16 cellular contexts compared by ENCODE assay signal in genomic region chr10:22218448-22218847, GRCh38. TPM values are rescaled to one million over a fixed set of nuclear protein-coding genes. Genes with fewer than 3 reads are reported as not detected.
DNase-seq lines count a peak whose midpoint lies in the region; ATAC-seq and TF ChIP-seq lines count a peak whose summit lies in the region.
"Had no signal": no experiment of that assay in that cellular context is flagged by ENCODE, and none has a peak within 500 bp of the region (broad histone marks: within the 10 kb centered on the region; RNA-seq: fewer than 3 reads in every experiment).

No MANE protein-coding gene starts in this region.

- H3K36me3 Mint-ChIP-seq in WTC11: no peaks in the 10 kb centered on the region
- no peaks in the 10 kb centered on the region for H3K36me3 Mint-ChIP-seq in T-cell
- no peaks in the 10 kb centered on the region for H3K36me3 Mint-ChIP-seq in stimulated activated memory B cell treated with anti-CD40 and anti-IgM and Interleukin-4, amounts not matched to agents 10 μg/mL and 1 μg/mL and 100 μg/mL, for 72 hours
- no peaks in the 10 kb centered on the region for H3K36me3 Mint-ChIP-seq in activated T-cell treated with anti-CD3 and anti-CD28 coated beads, Interleukin-2, amount 50 U/mL, for 24 hours (ENCODE audit: low read depth)

- ATAC-seq in WTC11 (peak; percentile 91), T-cell (replicated peaks in 1 of 4) (no peak)
- no peak for ATAC-seq in stimulated activated memory B cell treated with anti-CD40 and anti-IgM and Interleukin-4, amounts not matched to agents 10 μg/mL and 1 μg/mL and 100 μg/mL, for 72 hours
- ATAC-seq: activated CD8-positive, alpha-beta T cell treated with anti-CD3 and anti-CD28 coated beads, Interleukin-2, amount 10 ng/mL, durations not matched to agents 7 days and 5 days; left cardiac atrium had no signal

- H3K27me3 Mint-ChIP-seq in WTC11 (ENCODE audit: low read depth) (no peaks in the 10 kb centered on the region), T-cell (peaks cover 0 to 10% of the 10 kb centered on the region in 2 donors)
- peaks cover 28% of the 10 kb centered on the region for H3K27me3 Mint-ChIP-seq in stimulated activated memory B cell treated with anti-CD40 and anti-IgM and Interleukin-4, amounts not matched to agents 10 μg/mL and 1 μg/mL and 100 μg/mL, for 72 hours
- H3K27me3 Mint-ChIP-seq in activated T-cell treated with anti-CD3 and anti-CD28 coated beads, Interleukin-2, amount 50 U/mL, for 24 hours: no peaks in the 10 kb centered on the region

- H3K9me3 Mint-ChIP-seq in WTC11 (0 out of 2 replicates have a peak, but pooled peaks cover 3% of the 10 kb centered on the region), T-cell (no peaks in the 10 kb centered on the region)
- H3K9me3 Mint-ChIP-seq in stimulated activated memory B cell treated with anti-CD40 and anti-IgM and Interleukin-4, amounts not matched to agents 10 μg/mL and 1 μg/mL and 100 μg/mL, for 72 hours: peaks cover 3% of the 10 kb centered on the region
- H3K9me3 Mint-ChIP-seq in activated T-cell treated with anti-CD3 and anti-CD28 coated beads, Interleukin-2, amount 50 U/mL, for 24 hours: no peaks in the 10 kb centered on the region

- DNase-seq in D341Med (ENCODE audit: low spot score) (peak; percentile 42), HEK293T (ENCODE audit: extremely low spot score) (peak; percentile 21), WTC11 (ENCODE audit: low spot score) (peak; percentile 35), left kidney (ENCODE audit: low read depth, low spot score) (peak; percentile 8), T-cell (no peak), COLO829 (ENCODE audit: low spot score) (no peak)
- no peak for DNase-seq in activated T-cell treated with anti-CD3 and anti-CD28 coated beads, Interleukin-2, amount 50 U/mL, for 24 hours
- DNase-seq: activated CD8-positive, alpha-beta T cell treated with anti-CD3 and anti-CD28 coated beads, Interleukin-2, amount 10 ng/mL, durations not matched to agents 7 days and 5 days; amygdala; colonic mucosa; hippocampal formation; left cardiac atrium; MG63 had no signal

- H3K4me3 Mint-ChIP-seq in WTC11 (no peak overlapping the region), T-cell (no peak overlapping the region)
- H3K4me3 Mint-ChIP-seq in stimulated activated memory B cell treated with anti-CD40 and anti-IgM and Interleukin-4, amounts not matched to agents 10 μg/mL and 1 μg/mL and 100 μg/mL, for 72 hours: no peak overlapping the region
- H3K4me3 Mint-ChIP-seq in activated T-cell treated with anti-CD3 and anti-CD28 coated beads, Interleukin-2, amount 50 U/mL, for 24 hours: no peak overlapping the region
- H3K4me3 Mint-ChIP-seq: activated CD8-positive, alpha-beta T cell treated with anti-CD3 and anti-CD28 coated beads, Interleukin-2, amount 10 ng/mL, durations not matched to agents 7 days and 5 days had no signal

- POLR2A ChIA-PET in HEK293T (lab: Yijun Ruan, JAX) (no interaction called here), WTC11 (lab: Charles Lee) (no interaction called here), T-cell (lab: Charles Lee) (no interaction called here)

- TF ChIP-seq CTCF in WTC11 (IDR thresholded peaks at IDR 0.05): no peak

- CTCF ChIA-PET in HEK293T (lab: Yijun Ruan, JAX) (interaction anchor here (0.7 kb wide), 1 partner anchor 114 kb away, joined by 3 read pairs; no protein-coding TSS in a partner anchor), WTC11 (lab: Charles Lee) (interaction anchor here (0.8 to 1.2 kb wide), 3 partner anchors 9 to 221 kb away, joined by 3 to 6 read pairs (median 3); no protein-coding TSS in a partner anchor), T-cell (lab: Charles Lee) (no interaction called here)

- H3K27ac Mint-ChIP-seq in WTC11 (no peak overlapping the region), T-cell (no peak overlapping the region)
- no peak overlapping the region for H3K27ac Mint-ChIP-seq in stimulated activated memory B cell treated with anti-CD40 and anti-IgM and Interleukin-4, amounts not matched to agents 10 μg/mL and 1 μg/mL and 100 μg/mL, for 72 hours
- no peak overlapping the region for H3K27ac Mint-ChIP-seq in activated T-cell treated with anti-CD3 and anti-CD28 coated beads, Interleukin-2, amount 50 U/mL, for 24 hours
- H3K27ac Mint-ChIP-seq: activated CD8-positive, alpha-beta T cell treated with anti-CD3 and anti-CD28 coated beads, Interleukin-2, amount 10 ng/mL, durations not matched to agents 7 days and 5 days had no signal

- H3K4me1 Mint-ChIP-seq in WTC11 (no peaks in the 10 kb centered on the region), T-cell (peaks cover 1 to 6% (median 3%) of the 10 kb centered on the region in 3 donors)
- no peaks in the 10 kb centered on the region for H3K4me1 Mint-ChIP-seq in stimulated activated memory B cell treated with anti-CD40 and anti-IgM and Interleukin-4, amounts not matched to agents 10 μg/mL and 1 μg/mL and 100 μg/mL, for 72 hours
- peaks cover 25% of the 10 kb centered on the region for H3K4me1 Mint-ChIP-seq in activated T-cell treated with anti-CD3 and anti-CD28 coated beads, Interleukin-2, amount 50 U/mL, for 24 hours (ENCODE audit: low read depth)

TF ChIP-seq in HEK293T, 16 proteins besides CTCF, POLR2A, EP300 and RAD21:
- TF ChIP-seq FOXM1 (IDR thresholded peaks at IDR 0.05; ENCODE audit: borderline replicate concordance) (no peak), NFRKB (IDR thresholded peaks at IDR 0.05) (no peak), SP1 (IDR thresholded peaks at IDR 0.05) (no peak), TARDBP (IDR thresholded peaks at IDR 0.05) (no peak), BHLHE40 (IDR thresholded peaks at IDR 0.05; ENCODE audit: borderline replicate concordance) (no peak), LEF1 (IDR thresholded peaks at IDR 0.05; ENCODE audit: borderline replicate concordance) (no peak), SUZ12 (IDR thresholded peaks at IDR 0.05) (no peak), FOXK2 (IDR thresholded peaks at IDR 0.05) (no peak), PKNOX1 (IDR thresholded peaks at IDR 0.05) (no peak), HDGF (IDR thresholded peaks at IDR 0.05; ENCODE audit: borderline replicate concordance) (no peak), L3MBTL2 (conservative IDR thresholded peaks at IDR 0.05) (no peak), ZNF384 (IDR thresholded peaks at IDR 0.05) (no peak), ARNT (IDR thresholded peaks at IDR 0.05) (no peak), ELF4 (IDR thresholded peaks at IDR 0.05) (no peak), CTBP1 (IDR thresholded peaks at IDR 0.05; ENCODE audit: borderline replicate concordance) (no peak), FOXA1 (IDR thresholded peaks at IDR 0.05) (no peak)

TF ChIP-seq in WTC11, 78 proteins besides CTCF, POLR2A, EP300 and RAD21:
- no peak for TF ChIP-seq NR3C1 (CRISPR knock-in tag; conservative IDR thresholded peaks at IDR 0.05; ENCODE audit: low read depth)
- no peak for TF ChIP-seq ZNF263 (CRISPR knock-in tag; IDR thresholded peaks at IDR 0.05; ENCODE audit: low read depth)

RNA-seq across cellular contexts. Expression of gene EBLN1, which starts 0.6 kb away (rescaled TPM):
- total RNA-seq in WTC11 (2021) (not detected in 3 replicates), T-cell (not detected)
- total RNA-seq: activated CD8-positive, alpha-beta T cell treated with anti-CD3 and anti-CD28 coated beads, Interleukin-2, amount 10 ng/mL, durations not matched to agents 7 days and 5 days; colonic mucosa; left cardiac atrium; posterior vena cava; SJSA1 had no signal

Comparison
In these comparisons a context has a peak if more than half of its experiments do, and no peak if none do; other contexts are left out.
1. DNase-seq: peak in D341Med (single experiment), HEK293T (single experiment), WTC11 (single experiment) and left kidney (single experiment); none in T-cell (0 of 34), COLO829 (single experiment) and activated T-cell treated with anti-CD3 and anti-CD28 coated beads, Interleukin-2, amount 50 U/mL, for 24 hours (single experiment).
2. CTCF ChIA-PET loops: an anchor here in HEK293T (0.7 kb wide) and WTC11 (0.8 to 1.2 kb wide); none called in T-cell.